11 cellular contexts compared by ENCODE assay signal in the genomic region with DNA sequence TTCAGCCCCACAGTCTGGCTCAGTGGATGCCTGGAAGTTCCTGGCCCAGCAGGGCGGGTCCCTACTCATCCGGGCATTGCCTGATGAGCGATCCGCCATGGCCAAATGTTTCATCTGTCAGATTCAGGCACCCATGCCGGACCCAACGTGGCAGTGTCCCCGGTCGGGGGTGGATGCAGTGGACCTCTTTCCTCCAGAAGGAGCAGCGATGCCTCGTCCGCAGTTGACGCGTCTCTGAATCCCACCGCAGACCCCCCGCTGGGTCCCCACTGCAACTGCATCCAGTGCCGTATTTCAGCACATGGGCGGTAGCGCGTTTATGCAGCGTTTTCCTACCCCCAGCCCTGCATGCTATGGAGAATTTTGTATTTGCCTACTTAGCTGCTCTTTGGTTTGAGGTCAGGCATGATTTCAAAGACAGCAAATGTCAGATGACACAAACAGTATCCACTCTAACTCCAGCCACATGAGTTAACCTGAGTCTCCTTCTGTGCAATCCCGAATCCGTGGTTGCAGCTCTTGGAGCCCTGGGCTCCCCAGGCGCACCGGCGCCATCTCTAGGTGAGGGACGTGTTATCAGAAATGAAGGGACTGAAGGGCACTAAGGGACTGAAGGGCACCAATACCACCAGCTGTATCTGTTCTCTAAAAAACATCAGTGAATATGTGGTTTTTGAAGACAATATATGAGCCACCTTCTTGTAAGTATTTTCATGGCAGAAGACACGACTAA.
DNase-seq lines count a peak whose midpoint lies in the region; ATAC-seq and TF ChIP-seq lines count a peak whose summit lies in the region.
"Had no signal": no experiment of that assay in that cellular context is flagged by ENCODE, and none has a peak within 500 bp of the region (broad histone marks: within the 10 kb centered on the region; RNA-seq: fewer than 3 reads in every experiment).

No MANE protein-coding gene starts in this region.

- no peak overlapping the region for H3K4me3 ChIP-seq in choroid plexus epithelial cell (ENCODE audit: low read depth, low read length)
- no peak overlapping the region for H3K4me3 ChIP-seq in osteoblast (ENCODE audit: insufficient read depth, low read length)

- H3K36me3 ChIP-seq in osteoblast (ENCODE audit: insufficient read depth, low read length) = no peaks in the 10 kb centered on the region
- H3K36me3 ChIP-seq: neutrophil had no signal

- H3K9me3 Mint-ChIP-seq in activated naive CD8-positive, alpha-beta T cell treated with anti-CD3 and anti-CD28 coated beads for 36 hours = no peaks in the 10 kb centered on the region

- H3K36me3 Mint-ChIP-seq in activated naive CD8-positive, alpha-beta T cell treated with anti-CD3 and anti-CD28 coated beads for 36 hours = no peaks in the 10 kb centered on the region

- peaks cover 4% of the 10 kb centered on the region for H3K4me1 ChIP-seq in osteoblast (ENCODE audit: insufficient read depth, low read length)

- no peaks in the 10 kb centered on the region for H3K79me2 ChIP-seq in osteoblast (ENCODE audit: insufficient read depth, low read length)

- H3K4me2 ChIP-seq in osteoblast (ENCODE audit: insufficient read depth, low read length) = no peak overlapping the region

- H4K20me1 ChIP-seq in osteoblast (ENCODE audit: insufficient read depth, low read length) = no peaks in the 10 kb centered on the region

- ATAC-seq in GM21619 (IDR thresholded peaks at IDR 0.05; ENCODE audit: unreplicated experiment) = no peak
- ATAC-seq: stimulated activated naive CD8-positive, alpha-beta T cell treated with anti-CD3 and anti-CD28 coated beads, Interleukin-15, Interleukin-2, amounts not matched to agents 100 U/mL and 50 U/mL, for 24 hours had no signal

- H3K27me3 Mint-ChIP-seq in activated naive CD8-positive, alpha-beta T cell treated with anti-CD3 and anti-CD28 coated beads for 36 hours = peaks cover 30% of the 10 kb centered on the region

- TF ChIP-seq CTCF in choroid plexus epithelial cell (conservative IDR thresholded peaks at IDR 0.05; ENCODE audit: low read depth, low read length) (peak; percentile 73), osteoblast (IDR thresholded peaks at IDR 0.05; ENCODE audit: extremely low read depth, low read depth, low read length) (peak; percentile 54)

- no peaks in the 10 kb centered on the region for H3K27me3 ChIP-seq in osteoblast (ENCODE audit: insufficient read depth, low read length)
- H3K27me3 ChIP-seq: neutrophil had no signal

- no peak overlapping the region for H3K4me3 Mint-ChIP-seq in activated naive CD8-positive, alpha-beta T cell treated with anti-CD3 and anti-CD28 coated beads for 36 hours

- no peak overlapping the region for H3K27ac ChIP-seq in osteoblast (ENCODE audit: low read depth, low read length)
- H3K27ac ChIP-seq: neutrophil had no signal

- no peak overlapping the region for H2AFZ ChIP-seq in osteoblast (ENCODE audit: low read length)

- H3K27ac Mint-ChIP-seq in activated naive CD8-positive, alpha-beta T cell treated with anti-CD3 and anti-CD28 coated beads for 36 hours = no peak overlapping the region

- no peaks in the 10 kb centered on the region for H3K4me1 Mint-ChIP-seq in activated naive CD8-positive, alpha-beta T cell treated with anti-CD3 and anti-CD28 coated beads for 36 hours

- DNase-seq in GM03348 (ENCODE audit: low spot score) (peak; percentile 35), NCI-H1092 treated with DMSO at 0.1 percent for 48 hours (lab: John Stamatoyannopoulos, UW) (peak; percentile 44), choroid plexus epithelial cell (ENCODE audit: low read depth) (peak; percentile 72), osteoblast (ENCODE audit: insufficient read length, low spot score, missing footprints) (peak; percentile 44), SK-N-DZ (ENCODE audit: low spot score) (no peak)
- DNase-seq in activated naive CD4-positive, alpha-beta T cell treated with anti-CD3 and anti-CD28 coated beads, Interleukin-2, amount 50 U/mL, for 16 hours = no peak
- no peak for DNase-seq in activated naive CD8-positive, alpha-beta T cell treated with anti-CD3 and anti-CD28 coated beads for 36 hours
- DNase-seq: dermis blood vessel endothelial cell; stimulated activated naive CD8-positive, alpha-beta T cell treated with anti-CD3 and anti-CD28 coated beads, Interleukin-15, Interleukin-2, amounts not matched to agents 100 U/mL and 50 U/mL, for 24 hours had no signal

- H3K9me3 ChIP-seq in osteoblast (ENCODE audit: low read depth, low read length) = no peaks in the 10 kb centered on the region
- H3K9me3 ChIP-seq: neutrophil had no signal

Comparison
In these comparisons a context has a peak if more than half of its experiments do, and no peak if none do; other contexts are left out.
1. DNase-seq: peak in GM03348 (single experiment), NCI-H1092 treated with DMSO at 0.1 percent for 48 hours (single experiment), choroid plexus epithelial cell (single experiment) and osteoblast (single experiment); none in activated naive CD4-positive, alpha-beta T cell treated with anti-CD3 and anti-CD28 coated beads, Interleukin-2, amount 50 U/mL, for 16 hours (single experiment), activated naive CD8-positive, alpha-beta T cell treated with anti-CD3 and anti-CD28 coated beads for 36 hours (single experiment) and SK-N-DZ (single experiment).